In genomic region chr6:159828074-159828473, GRCh38 we compare ENCODE assay signal across 22 cellular contexts. TPM values are rescaled to one million over a fixed set of nuclear protein-coding genes. Genes with fewer than 3 reads are reported as not detected.
DNase-seq lines count a peak whose midpoint lies in the region; ATAC-seq and TF ChIP-seq lines count a peak whose summit lies in the region.
"Had no signal": no experiment of that assay in that cellular context is flagged by ENCODE, and none has a peak within 500 bp of the region (broad histone marks: within the 10 kb centered on the region; RNA-seq: fewer than 3 reads in every experiment).

No MANE protein-coding gene starts in this region.

- H3K9ac ChIP-seq in BLaER1 (no peak overlapping the region), neural progenitor cell (no peak overlapping the region), mesenchymal stem cell (ENCODE audit: low read length) (no peak overlapping the region)

- no peaks in the 10 kb centered on the region for H3K79me1 ChIP-seq in mesenchymal stem cell (replicated peaks; ENCODE audit: low read length, poor library complexity, severe bottlenecking)

- H3K27me3 Mint-ChIP-seq in HFFc6 (ENCODE audit: insufficient read depth) (peaks cover under 1% of the 10 kb centered on the region), neural progenitor cell (ENCODE audit: insufficient read depth, low read depth) (peaks cover 3% of the 10 kb centered on the region)
- H3K27me3 Mint-ChIP-seq: activated CD4-positive, alpha-beta memory T cell treated with anti-CD3 and anti-CD28 coated beads for 36 hours had no signal

- H3K9me3 ChIP-seq in BLaER1, result peaks cover 8% of the 10 kb centered on the region; the same call in 1 of the 2 replicates
- H3K9me3 ChIP-seq in body of pancreas, result no peaks in the 10 kb centered on the region
- H3K9me3 ChIP-seq in neural progenitor cell (ENCODE audit: low read depth), result no peaks in the 10 kb centered on the region
- H3K9me3 ChIP-seq in mesenchymal stem cell (ENCODE audit: control insufficient read depth, low read length), result no peaks in the 10 kb centered on the region
- H3K9me3 ChIP-seq: breast epithelium, upper lobe of right lung had no signal

- no peaks in the 10 kb centered on the region for H3K36me3 ChIP-seq in BLaER1
- no peaks in the 10 kb centered on the region for H3K36me3 ChIP-seq in body of pancreas (replicated peaks in 1 of 2; ENCODE audit: insufficient read depth in 1 of 2, low read depth in 2 of 2)
- H3K36me3 ChIP-seq in neural progenitor cell, result no peaks in the 10 kb centered on the region
- no peaks in the 10 kb centered on the region for H3K36me3 ChIP-seq in mesenchymal stem cell (ENCODE audit: control insufficient read depth in 1 of 2, insufficient read depth in 2 of 2, low read depth in 1 of 2, low read length in 2 of 2)
- H3K36me3 ChIP-seq: breast epithelium, upper lobe of right lung had no signal

- H2AK5ac ChIP-seq in mesenchymal stem cell (ENCODE audit: low read length, severe bottlenecking), result no peak overlapping the region

- no peak for TF ChIP-seq POLR2A in body of pancreas (IDR thresholded peaks at IDR 0.05)

- H3K4me1 ChIP-seq in BLaER1 (peaks cover 83% of the 10 kb centered on the region), body of pancreas (peaks cover 12% of the 10 kb centered on the region), neural progenitor cell (no peaks in the 10 kb centered on the region), mesenchymal stem cell (ENCODE audit: control insufficient read depth, insufficient read depth, low read depth, low read length) (no peaks in the 10 kb centered on the region)
- H3K4me1 ChIP-seq: breast epithelium, upper lobe of right lung had no signal

- H2AFZ ChIP-seq in neural progenitor cell (replicated peaks) (no peak overlapping the region), mesenchymal stem cell (ENCODE audit: low read depth, low read length) (no peak overlapping the region)
- H2AFZ ChIP-seq: GM23338 had no signal

- H3K27ac Mint-ChIP-seq in HFFc6, result no peak overlapping the region
- H3K27ac Mint-ChIP-seq in neural progenitor cell, result peak overlapping the region; percentile 90
- H3K27ac Mint-ChIP-seq: activated B cell treated with CpG ODN at 0.5 μM for 24 hours; activated CD4-positive, alpha-beta memory T cell treated with anti-CD3 and anti-CD28 coated beads for 36 hours; CD4-positive, alpha-beta memory T cell; GM23338; natural killer cell treated with Interleukin-12 subunit alpha and Interleukin-12 subunit beta and Interleukin-15 and Interleukin-18, amount 100 ng/mL, for 72 hours; progenitor cell of endocrine pancreas had no signal

- WGBS in body of pancreas, 2 donors, result 41 to 45% methylated on average over 7 of the region's 7 CpGs
- WGBS in mesenchymal stem cell, result 83% methylated on average over 7 of the region's 7 CpGs

- H3K9me3 Mint-ChIP-seq in HFFc6 (no peaks in the 10 kb centered on the region), neural progenitor cell (no peaks in the 10 kb centered on the region)
- H3K9me3 Mint-ChIP-seq: activated B cell treated with CpG ODN at 0.5 μM for 24 hours; activated CD4-positive, alpha-beta memory T cell treated with anti-CD3 and anti-CD28 coated beads for 36 hours; CD4-positive, alpha-beta memory T cell; natural killer cell treated with Interleukin-12 subunit alpha and Interleukin-12 subunit beta and Interleukin-15 and Interleukin-18, amount 100 ng/mL, for 72 hours had no signal

- TF ChIP-seq CTCF in HFFc6 (IDR thresholded peaks at IDR 0.05) (no peak), body of pancreas (IDR thresholded peaks at IDR 0.05) (no peak), neural progenitor cell (IDR thresholded peaks at IDR 0.05) (no peak)

- H3K4me2 ChIP-seq in BLaER1 (peak overlapping the region; percentile 94), neural progenitor cell (no peak overlapping the region), mesenchymal stem cell (ENCODE audit: low read length, poor library complexity, severe bottlenecking) (no peak overlapping the region)
- H3K4me2 ChIP-seq: GM23338 had no signal

- ATAC-seq in body of pancreas (peak; percentile 72), HG02623 (IDR thresholded peaks at IDR 0.05; ENCODE audit: unreplicated experiment) (no peak), GM21619 (IDR thresholded peaks at IDR 0.05; ENCODE audit: unreplicated experiment) (no peak)
- ATAC-seq: GM23338; left lobe of liver; natural killer cell treated with Interleukin-12 subunit alpha and Interleukin-12 subunit beta and Interleukin-15 and Interleukin-18, amount 100 ng/mL, for 72 hours; Right ventricle myocardium inferior; upper lobe of right lung had no signal

- H3K23ac ChIP-seq in mesenchymal stem cell (ENCODE audit: low read length in 2 of 2), result no peak overlapping the region

- intact Hi-C loops in body of pancreas (cut with DNase I), result no loop called here

- H3K36me3 Mint-ChIP-seq in HFFc6 (ENCODE audit: low read depth), result no peaks in the 10 kb centered on the region
- no peaks in the 10 kb centered on the region for H3K36me3 Mint-ChIP-seq in neural progenitor cell
- H3K36me3 Mint-ChIP-seq: activated CD4-positive, alpha-beta memory T cell treated with anti-CD3 and anti-CD28 coated beads for 36 hours; natural killer cell treated with Interleukin-12 subunit alpha and Interleukin-12 subunit beta and Interleukin-15 and Interleukin-18, amount 100 ng/mL, for 72 hours had no signal

- H3K27ac ChIP-seq in BLaER1 (peak overlapping the region; percentile 56), body of pancreas (peak overlapping the region in 3 of 4 donors; percentile 41 to 61 (median 52)), neural progenitor cell (no peak overlapping the region), mesenchymal stem cell (ENCODE audit: low read length, poor library complexity, severe bottlenecking) (no peak overlapping the region)
- H3K27ac ChIP-seq: breast epithelium, upper lobe of right lung had no signal

- peak; percentile 57 for DNase-seq in HFFc6
- peak; percentile 19 to 57 (median 40) for DNase-seq in body of pancreas
- no peak for DNase-seq in neural progenitor cell (ENCODE audit: low spot score)
- no peak for DNase-seq in mesenchymal stem cell
- DNase-seq: activated B cell treated with CpG ODN at 0.5 μM for 24 hours; activated CD4-positive, alpha-beta memory T cell treated with anti-CD3 and anti-CD28 coated beads for 36 hours; activated effector memory CD4-positive, alpha-beta T cell treated with anti-CD3 and anti-CD28 coated beads, Interleukin-2, amount 50 U/mL, for 16 hours; CD4-positive, alpha-beta memory T cell; cortex of kidney; head of caudate nucleus; midbrain; T-helper 9 cell; upper lobe of right lung had no signal

- H3K27me3 ChIP-seq in BLaER1 (no peaks in the 10 kb centered on the region), body of pancreas (no peaks in the 10 kb centered on the region), neural progenitor cell (no peaks in the 10 kb centered on the region), mesenchymal stem cell (ENCODE audit: control insufficient read depth in 1 of 2, insufficient read depth in 1 of 2, low read length in 2 of 2) (peaks cover 13 to 16% of the 10 kb centered on the region in 2 experiments)
- H3K27me3 ChIP-seq: upper lobe of right lung had no signal

- no peaks in the 10 kb centered on the region for H4K20me1 ChIP-seq in BLaER1
- no peaks in the 10 kb centered on the region for H4K20me1 ChIP-seq in neural progenitor cell (ENCODE audit: low read depth)

- H2BK5ac ChIP-seq in mesenchymal stem cell (ENCODE audit: low read depth, low read length, poor library complexity, severe bottlenecking), result no peak overlapping the region

- no peak overlapping the region for H3K14ac ChIP-seq in mesenchymal stem cell (ENCODE audit: low read length in 2 of 2)

- H3K4ac ChIP-seq in mesenchymal stem cell (ENCODE audit: low read depth in 1 of 2, low read length in 2 of 2), result no peak overlapping the region

- no peak overlapping the region for H3K18ac ChIP-seq in mesenchymal stem cell (ENCODE audit: low read depth in 1 of 2, low read length in 2 of 2)

- H3K4me1 Mint-ChIP-seq in HFFc6 (ENCODE audit: low read depth) (peaks cover 46% of the 10 kb centered on the region), neural progenitor cell (peaks cover 11% of the 10 kb centered on the region)

- H4K91ac ChIP-seq in mesenchymal stem cell (ENCODE audit: low read length), result no peak overlapping the region

- no peaks in the 10 kb centered on the region for H3F3A ChIP-seq in neural progenitor cell (ENCODE audit: low read depth)

- no peaks in the 10 kb centered on the region for H3K79me2 ChIP-seq in neural progenitor cell (ENCODE audit: low read depth)

- H2BK12ac ChIP-seq in mesenchymal stem cell (ENCODE audit: low read length in 2 of 2), result peak overlapping the region in 1 of 2 experiments; percentile 27

- H3K4me3 ChIP-seq in BLaER1 (no peak overlapping the region), body of pancreas (no peak overlapping the region), neural progenitor cell (no peak overlapping the region), mesenchymal stem cell (ENCODE audit: insufficient read depth in 1 of 2, low read depth in 1 of 2, low read length in 2 of 2) (no peak overlapping the region)
- H3K4me3 ChIP-seq: breast epithelium, GM23338, upper lobe of right lung had no signal

- no peak overlapping the region for H2BK120ac ChIP-seq in mesenchymal stem cell (ENCODE audit: low read depth, low read length)

- H4K8ac ChIP-seq in mesenchymal stem cell (ENCODE audit: low read length), result no peak overlapping the region

- no peak overlapping the region for H2BK15ac ChIP-seq in mesenchymal stem cell (ENCODE audit: low read depth, poor library complexity, severe bottlenecking)

- peak overlapping the region; percentile 43; the same call in 1 of the 2 replicates for H3K4me3 Mint-ChIP-seq in HFFc6
- H3K4me3 Mint-ChIP-seq in neural progenitor cell, result no peak overlapping the region
- H3K4me3 Mint-ChIP-seq: activated B cell treated with CpG ODN at 0.5 μM for 24 hours; activated CD4-positive, alpha-beta memory T cell treated with anti-CD3 and anti-CD28 coated beads for 36 hours; CD4-positive, alpha-beta memory T cell; GM23338; natural killer cell treated with Interleukin-12 subunit alpha and Interleukin-12 subunit beta and Interleukin-15 and Interleukin-18, amount 100 ng/mL, for 72 hours had no signal

RNA-seq across cellular contexts. Expression of gene PNLDC1, which starts 28.0 kb away (rescaled TPM):
- not detected for total RNA-seq in HFFc6 (2021; fragmentation: NEBNext Ultra II Directional; extraction: Animal tissue kit (Norgen Biotek cat#: 25700))
- under 1 TPM in 1 of 2 donors, not detected in 1; 0.52 TPM for total RNA-seq in body of pancreas
- total RNA-seq in neural progenitor cell (ENCODE audit: low replicate concordance), result 0.06 TPM in 1 of 2 replicates, not detected in the other
- polyA plus RNA-seq in mesenchymal stem cell (2013, experiment 1 of 2), result 0.03 TPM
- polyA plus RNA-seq in mesenchymal stem cell (2013, experiment 2 of 2), result 0.03 TPM
- total RNA-seq: GM23338, progenitor cell of endocrine pancreas had no signal
- polyA plus RNA-seq: GM23338 had no signal

RNA-seq across cellular contexts. Expression of gene MRPL18, which starts 37.8 kb away (rescaled TPM):
- 10 to 100 TPM; 74.1 to 93.6 (median 81.4) TPM for total RNA-seq in HFFc6 (2021; fragmentation: NEBNext Ultra II Directional; extraction: Animal tissue kit (Norgen Biotek cat#: 25700))
- total RNA-seq in body of pancreas (10 to 100 TPM; 35.0 to 84.0 TPM), neural progenitor cell (ENCODE audit: low replicate concordance) (64.5 and 69.1 TPM in 2 replicates)
- polyA plus RNA-seq in mesenchymal stem cell (2013, experiment 1 of 2), result 57.8 TPM
- polyA plus RNA-seq in mesenchymal stem cell (2013, experiment 2 of 2), result 58.5 TPM

RNA-seq across cellular contexts. Expression of gene TCP1, which starts 38.7 kb away (rescaled TPM):
- total RNA-seq in HFFc6 (2021; fragmentation: NEBNext Ultra II Directional; extraction: Animal tissue kit (Norgen Biotek cat#: 25700)), result 100 to 1,000 TPM; 212 to 270 (median 225) TPM
- total RNA-seq in body of pancreas (10 to 100 TPM; 55.7 to 81.5 TPM), neural progenitor cell (ENCODE audit: low replicate concordance) (264 and 334 TPM in 2 replicates)
- polyA plus RNA-seq in mesenchymal stem cell (2013, experiment 1 of 2), result 92.8 TPM
- polyA plus RNA-seq in mesenchymal stem cell (2013, experiment 2 of 2), result 97.3 TPM

Comparison
In these comparisons a context has a peak if more than half of its experiments do, and no peak if none do; other contexts are left out.
1. H3K27ac ChIP-seq: peak in BLaER1 (single experiment) and body of pancreas (3 of 4); none in neural progenitor cell (single experiment) and mesenchymal stem cell (single experiment).
2. DNase-seq: peak in HFFc6 (single experiment) and body of pancreas (4 of 4); none in neural progenitor cell (single experiment) and mesenchymal stem cell (single experiment).